Comparison of ENCODE assay signal across 1 cellular context in genomic region chr3:186099178-186099577, GRCh38.
TF ChIP-seq lines count a peak whose summit lies in the region.

No MANE protein-coding gene starts in this region.

TF ChIP-seq in HEK293, 187 proteins besides CTCF, POLR2A, EP300 and RAD21 (continued from another document):
- no peak for TF ChIP-seq ZNF488 (tag by site-specific recombination; IDR thresholded peaks at IDR 0.05)
- peak; percentile 56 for TF ChIP-seq IKZF3 (tag by site-specific recombination; IDR thresholded peaks at IDR 0.05)
- no peak for TF ChIP-seq ZBTB20 (tag by site-specific recombination; IDR thresholded peaks at IDR 0.05)
- no peak for TF ChIP-seq BCL11B (tag by site-specific recombination; IDR thresholded peaks at IDR 0.05; ENCODE audit: low read depth)
- TF ChIP-seq, protein P1, sequence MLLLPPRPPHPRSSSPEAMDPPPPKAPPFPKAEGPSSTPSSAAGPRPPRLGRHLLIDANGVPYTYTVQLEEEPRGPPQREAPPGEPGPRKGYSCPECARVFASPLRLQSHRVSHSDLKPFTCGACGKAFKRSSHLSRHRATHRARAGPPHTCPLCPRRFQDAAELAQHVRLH (tag by site-specific recombination; IDR thresholded peaks at IDR 0.05), result no peak
- no peak for TF ChIP-seq HOXD13 (CRISPR knock-in tag; IDR thresholded peaks at IDR 0.05; ENCODE audit: borderline replicate concordance)
- TF ChIP-seq ZNF548 (tag by site-specific recombination; IDR thresholded peaks at IDR 0.05), result no peak
- no peak for TF ChIP-seq ZFP41 (tag by site-specific recombination; IDR thresholded peaks at IDR 0.05; ENCODE audit: borderline replicate concordance)
- TF ChIP-seq ZNF596 (tag by site-specific recombination; IDR thresholded peaks at IDR 0.05), result no peak
- TF ChIP-seq ZNF24 (tag by site-specific recombination; IDR thresholded peaks at IDR 0.05), result no peak
- TF ChIP-seq, protein P2, sequence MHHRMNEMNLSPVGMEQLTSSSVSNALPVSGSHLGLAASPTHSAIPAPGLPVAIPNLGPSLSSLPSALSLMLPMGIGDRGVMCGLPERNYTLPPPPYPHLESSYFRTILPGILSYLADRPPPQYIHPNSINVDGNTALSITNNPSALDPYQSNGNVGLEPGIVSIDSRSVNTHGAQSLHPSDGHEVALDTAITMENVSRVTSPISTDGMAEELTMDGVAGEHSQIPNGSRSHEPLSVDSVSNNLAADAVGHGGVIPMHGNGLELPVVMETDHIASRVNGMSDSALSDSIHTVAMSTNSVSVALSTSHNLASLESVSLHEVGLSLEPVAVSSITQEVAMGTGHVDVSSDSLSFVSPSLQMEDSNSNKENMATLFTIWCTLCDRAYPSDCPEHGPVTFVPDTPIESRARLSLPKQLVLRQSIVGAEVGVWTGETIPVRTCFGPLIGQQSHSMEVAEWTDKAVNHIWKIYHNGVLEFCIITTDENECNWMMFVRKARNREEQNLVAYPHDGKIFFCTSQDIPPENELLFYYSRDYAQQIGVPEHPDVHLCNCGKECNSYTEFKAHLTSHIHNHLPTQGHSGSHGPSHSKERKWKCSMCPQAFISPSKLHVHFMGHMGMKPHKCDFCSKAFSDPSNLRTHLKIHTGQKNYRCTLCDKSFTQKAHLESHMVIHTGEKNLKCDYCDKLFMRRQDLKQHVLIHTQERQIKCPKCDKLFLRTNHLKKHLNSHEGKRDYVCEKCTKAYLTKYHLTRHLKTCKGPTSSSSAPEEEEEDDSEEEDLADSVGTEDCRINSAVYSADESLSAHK (tag by site-specific recombination; IDR thresholded peaks at IDR 0.05), result 0 out of 2 replicates have a peak, but pooled peaks have one; percentile 25
- peak; percentile 65 for TF ChIP-seq PRDM6 (tag by site-specific recombination; IDR thresholded peaks at IDR 0.05)
- no peak for TF ChIP-seq ZNF626 (tag by site-specific recombination; IDR thresholded peaks at IDR 0.05)
- no peak for TF ChIP-seq ZNF785 (tag by site-specific recombination; IDR thresholded peaks at IDR 0.05)
- TF ChIP-seq ZNF449 (tag by site-specific recombination; IDR thresholded peaks at IDR 0.05), result no peak
